In genomic region chr2:204024906-204025475, GRCh38 we compare ENCODE assay signal across 9 cellular contexts.
DNase-seq lines count a peak whose midpoint lies in the region; FAIRE-seq and TF ChIP-seq lines count a peak whose summit lies in the region.
"Had no signal": no experiment of that assay in that cellular context is flagged by ENCODE, and none has a peak within 500 bp of the region (broad histone marks: within the 10 kb centered on the region; RNA-seq: fewer than 3 reads in every experiment).

No MANE protein-coding gene starts in this region.

- no peak overlapping the region for H2BK5ac ChIP-seq in H1 (ENCODE audit: low read depth, low read length)
- H2BK5ac ChIP-seq in trophoblast cell (ENCODE audit: low read depth, low read length, poor library complexity) = no peak overlapping the region

- H3K36me3 ChIP-seq in H1 (ENCODE audit: control insufficient read depth in 2 of 4, insufficient read depth in 4 of 4, low read length in 3 of 4) (no peaks in the 10 kb centered on the region), trophoblast cell (ENCODE audit: control insufficient read depth in 1 of 2, insufficient read depth in 2 of 2, low read length in 2 of 2) (no peaks in the 10 kb centered on the region), ovary (no peaks in the 10 kb centered on the region), PC-9 (ENCODE audit: low read depth) (no peaks in the 10 kb centered on the region)
- H3K36me3 ChIP-seq: SJSA1 had no signal

- POLR2A ChIA-PET in H1 (lab: Charles Lee; ENCODE audit: partially characterized antibody) = no interaction called here
- POLR2A ChIA-PET in PC-9 (lab: Charles Lee; ENCODE audit: unreplicated experiment) = no interaction called here

- H3K9ac ChIP-seq in H1 (replicated peaks in 1 of 4; ENCODE audit: extremely low read depth in 1 of 4, low read depth in 3 of 4, low read length in 3 of 4) (no peak overlapping the region), trophoblast cell (ENCODE audit: low read length) (no peak overlapping the region)

- no peaks in the 10 kb centered on the region for H4K20me1 ChIP-seq in H1 (replicated peaks in 1 of 2; ENCODE audit: control insufficient read depth in 1 of 2, insufficient read depth in 2 of 2, low read length in 2 of 2)
- H4K20me1 ChIP-seq in PC-9 (ENCODE audit: insufficient read depth) = no peaks in the 10 kb centered on the region

- no TSS peak for BruUV-seq in PC-9 (replicated peaks; lab: Mats Ljungman, UMichigan)

- CTCF ChIA-PET in H1 (lab: Charles Lee; ENCODE audit: partially characterized antibody) = interaction anchor here (0.7 to 6.0 kb wide), 27 partner anchors 9 to 1656 kb away, joined by 3 to 36 read pairs (median 4); no protein-coding TSS in a partner anchor
- CTCF ChIA-PET in PC-9 (lab: Charles Lee) = no interaction called here

- H4K8ac ChIP-seq in H1 (ENCODE audit: extremely low read depth, insufficient read depth, low read length) (no peak overlapping the region), trophoblast cell (ENCODE audit: low read depth, low read length) (no peak overlapping the region)

- FAIRE-seq in H1 (lab: Jason Lieb, UNC) = peak; percentile 42
- FAIRE-seq: K562 had no signal

- no peaks in the 10 kb centered on the region for H3K4me1 ChIP-seq in H1 (replicated peaks in 1 of 4; ENCODE audit: control insufficient read depth in 3 of 4, insufficient read depth in 4 of 4, low read length in 3 of 4)
- H3K4me1 ChIP-seq in trophoblast cell (ENCODE audit: control insufficient read depth in 1 of 2, insufficient read depth in 2 of 2, low read length in 2 of 2) = peaks cover 2 to 5% of the 10 kb centered on the region in 2 experiments
- peaks cover 3% of the 10 kb centered on the region for H3K4me1 ChIP-seq in ovary (ENCODE audit: insufficient read depth)
- H3K4me1 ChIP-seq in PC-9 (replicated peaks; ENCODE audit: insufficient read depth) = no peaks in the 10 kb centered on the region
- H3K4me1 ChIP-seq: SJSA1 had no signal

- H3K18ac ChIP-seq in H1 (ENCODE audit: extremely low read depth, low read length) (no peak overlapping the region), trophoblast cell (ENCODE audit: low read length) (no peak overlapping the region)

- TF ChIP-seq CTCF in H1 (IDR thresholded peaks at IDR 0.05; ENCODE audit: control extremely low read depth in 1 of 3, insufficient read depth in 1 of 3, low read depth in 1 of 3, low read length in 3 of 3) = no peak
- no peak for TF ChIP-seq CTCF in ovary (IDR thresholded peaks at IDR 0.05)
- no peak for TF ChIP-seq CTCF in PC-9 (conservative IDR thresholded peaks at IDR 0.05)

- H2BK20ac ChIP-seq in H1 (ENCODE audit: low read length) = no peak overlapping the region

- H3K27ac ChIP-seq in H1 (ENCODE audit: low read depth, low read length) (no peak overlapping the region), trophoblast cell (ENCODE audit: low read depth, low read length) (no peak overlapping the region), ovary (no peak overlapping the region), PC-9 (no peak overlapping the region)
- H3K27ac ChIP-seq: SJSA1 had no signal

- intact Hi-C loops in ovary (cut with DNase I) = no loop called here
- intact Hi-C loops in PC-9 (cut with micrococcal nuclease; ENCODE audit: unreplicated experiment) = loop anchor here (2.0 kb wide), 1 partner anchor 1924 kb away; no protein-coding TSS in a partner anchor

- H3K9me2 ChIP-seq in PC-9 (ENCODE audit: insufficient read depth) = no peaks in the 10 kb centered on the region

- WGBS in H1 (ENCODE audit: extremely low coverage in 1 of 2, insufficient coverage in 1 of 2, insufficient read length in 1 of 2, insufficient replicate concordance in 2 of 2, low coverage in 1 of 2, low lambda C conversion rate in 2 of 2, missing lambda C conversion rate in 1 of 2), 2 experiments = 88% methylated on average over 6 of the region's 6 CpGs; no CpG with 5 or more reads in 1 of the 2 experiments
- WGBS in trophoblast cell (ENCODE audit: extremely low coverage, insufficient coverage, insufficient read length) = no CpG with 5 or more reads among the region's 6 CpGs
- 74 to 82% (median 74%) methylated on average over 6 of the region's 6 CpGs for WGBS in ovary, 3 donors

- TF ChIP-seq POLR2A in H1 (IDR thresholded peaks at IDR 0.05; ENCODE audit: control extremely low read depth in 1 of 2, low read depth in 2 of 2, low read length in 2 of 2) (no peak), ovary (IDR thresholded peaks at IDR 0.05) (no peak)

- H3F3A ChIP-seq in PC-9 (ENCODE audit: insufficient read depth, low read depth) = no peaks in the 10 kb centered on the region; the same call in 1 of the 2 replicates

- H3K4me2 ChIP-seq in H1 (ENCODE audit: insufficient read depth in 1 of 2, low read depth in 2 of 2, low read length in 2 of 2) = no peak overlapping the region
- H3K4me2 ChIP-seq in trophoblast cell (ENCODE audit: low read length) = no peak overlapping the region
- no peak overlapping the region for H3K4me2 ChIP-seq in PC-9

- H3K23ac ChIP-seq in H1 (ENCODE audit: insufficient read length) (no peak overlapping the region), trophoblast cell (ENCODE audit: low read length) (no peak overlapping the region)

- H2BK15ac ChIP-seq in H1 (ENCODE audit: low read length) = no peak overlapping the region

- H4K5ac ChIP-seq in H1 (ENCODE audit: insufficient read length, low read depth, low read length) = no peak overlapping the region

- no peak overlapping the region for H2BK120ac ChIP-seq in H1 (replicated peaks; ENCODE audit: low read depth, low read length)
- H2BK120ac ChIP-seq in trophoblast cell (ENCODE audit: insufficient read depth, low read length, poor library complexity) = no peak overlapping the region

- TF ChIP-seq RAD21 in H1 (IDR thresholded peaks at IDR 0.05 in 1 of 2, conservative IDR thresholded peaks at IDR 0.05 in 1 of 2; ENCODE audit: low read depth in 2 of 2, low read length in 2 of 2) = no peak

- no peak overlapping the region for H3K14ac ChIP-seq in H1 (ENCODE audit: insufficient read length)
- H3K14ac ChIP-seq in trophoblast cell (ENCODE audit: low read length) = no peak overlapping the region

- no peaks in the 10 kb centered on the region for H3K9me3 ChIP-seq in H1 (ENCODE audit: insufficient read depth in 2 of 2, low read depth in 1 of 2, low read length in 1 of 2)
- no peaks in the 10 kb centered on the region for H3K9me3 ChIP-seq in trophoblast cell (ENCODE audit: insufficient read depth, low read depth, low read length)
- H3K9me3 ChIP-seq in ovary = no peaks in the 10 kb centered on the region
- no peaks in the 10 kb centered on the region for H3K9me3 ChIP-seq in PC-9 (ENCODE audit: insufficient read depth, low read depth)
- H3K9me3 ChIP-seq: SJSA1 had no signal

- H2BK12ac ChIP-seq in H1 (ENCODE audit: low read depth, low read length) (no peak overlapping the region), trophoblast cell (ENCODE audit: low read length) (no peak overlapping the region)

- H4K91ac ChIP-seq in H1 (replicated peaks; ENCODE audit: insufficient read length, low read length) (no peak overlapping the region), trophoblast cell (ENCODE audit: low read depth, low read length) (no peak overlapping the region)

- DNase-seq in COLO829 (ENCODE audit: low spot score) = peak; percentile 52
- peak; percentile 11 for DNase-seq in SK-MEL-5 (ENCODE audit: low read depth, low spot score)
- DNase-seq in H1 (ENCODE audit: low read depth in 1 of 2, low spot score in 2 of 2) = no peak
- peak; percentile 62 to 95 for DNase-seq in trophoblast cell
- DNase-seq in ovary = no peak
- DNase-seq in PC-9 = no peak
- no peak for DNase-seq in HUDEP-2 (lab: John Stamatoyannopoulos, UW; ENCODE audit: unreplicated experiment in 76 of 76)

- no peak overlapping the region for H4K12ac ChIP-seq in trophoblast cell (ENCODE audit: low read depth, low read length)

- H3K4ac ChIP-seq in H1 (replicated peaks; ENCODE audit: insufficient read length, low read depth, low read length) (no peak overlapping the region), trophoblast cell (ENCODE audit: low read depth, low read length) (no peak overlapping the region)

- H2AK5ac ChIP-seq in H1 (ENCODE audit: low read depth, low read length) (no peak overlapping the region), trophoblast cell (ENCODE audit: low read length) (no peak overlapping the region)

- no peaks in the 10 kb centered on the region for H3K79me2 ChIP-seq in H1 (ENCODE audit: control insufficient read depth in 1 of 2, insufficient read depth in 2 of 2, low read length in 2 of 2)
- H3K79me2 ChIP-seq in trophoblast cell (ENCODE audit: control insufficient read depth, insufficient read depth, low read length, poor library complexity) = no peaks in the 10 kb centered on the region
- no peaks in the 10 kb centered on the region for H3K79me2 ChIP-seq in PC-9 (ENCODE audit: low read depth)

- TF ChIP-seq EP300 in H1 (IDR thresholded peaks at IDR 0.05; ENCODE audit: borderline replicate concordance in 1 of 2, low read depth in 2 of 2, low read length in 2 of 2) = no peak
- no peak for TF ChIP-seq EP300 in ovary (IDR thresholded peaks at IDR 0.05)

- no peaks in the 10 kb centered on the region for H3K23me2 ChIP-seq in H1 (ENCODE audit: low read depth, low read length)

- H2AFZ ChIP-seq in H1 (ENCODE audit: low read length) = no peak overlapping the region
- H2AFZ ChIP-seq in trophoblast cell (ENCODE audit: insufficient read depth, low read length, poor library complexity) = no peak overlapping the region
- no peak overlapping the region for H2AFZ ChIP-seq in PC-9

- H3K4me3 ChIP-seq in H1 (ENCODE audit: extremely low read depth in 1 of 4, insufficient read depth in 2 of 4, low read depth in 3 of 4, low read length in 4 of 4) (no peak overlapping the region), trophoblast cell (ENCODE audit: low read depth, low read length) (no peak overlapping the region), ovary (no peak overlapping the region), PC-9 (no peak overlapping the region)
- H3K4me3 ChIP-seq: K562, SJSA1 had no signal

- in situ Hi-C loops in SK-MEL-5 (cut with HindIII; ENCODE audit: low pct_unique_long_range_greater_than_20kb, low sequenced_read_pairs) = no loop called here

- H3K79me1 ChIP-seq in H1 (ENCODE audit: low read depth, low read length) (no peaks in the 10 kb centered on the region), trophoblast cell (ENCODE audit: low read length) (no peaks in the 10 kb centered on the region)

- H3K27me3 ChIP-seq in H1 (replicated peaks in 1 of 4; ENCODE audit: control insufficient read depth in 3 of 4, extremely low read depth in 1 of 4, insufficient read depth in 3 of 4, low read length in 3 of 4) (no peaks in the 10 kb centered on the region; a peak in 1 of 7 replicates), trophoblast cell (ENCODE audit: insufficient read depth, low read length) (no peaks in the 10 kb centered on the region), ovary (no peaks in the 10 kb centered on the region), PC-9 (ENCODE audit: insufficient read depth, low read depth) (no peaks in the 10 kb centered on the region)
- H3K27me3 ChIP-seq: SJSA1 had no signal

- H3K56ac ChIP-seq in H1 (replicated peaks; ENCODE audit: insufficient read length, low read depth, low read length) = no peak overlapping the region

TF ChIP-seq in H1, 55 proteins besides CTCF, POLR2A, EP300 and RAD21 (continues in another document):
- TF ChIP-seq BRCA1 (IDR thresholded peaks at IDR 0.05; ENCODE audit: low read depth, low read length) = no peak

Comparison
In these comparisons a context has a peak if more than half of its experiments do, and no peak if none do; other contexts are left out.
1. DNase-seq: peak in COLO829 (single experiment), SK-MEL-5 (single experiment) and trophoblast cell (2 of 2); none in H1 (0 of 2), ovary (0 of 5), PC-9 (0 of 2) and HUDEP-2 (0 of 76).